ENCODE assay signal across 1 cellular context in the genomic region with DNA sequence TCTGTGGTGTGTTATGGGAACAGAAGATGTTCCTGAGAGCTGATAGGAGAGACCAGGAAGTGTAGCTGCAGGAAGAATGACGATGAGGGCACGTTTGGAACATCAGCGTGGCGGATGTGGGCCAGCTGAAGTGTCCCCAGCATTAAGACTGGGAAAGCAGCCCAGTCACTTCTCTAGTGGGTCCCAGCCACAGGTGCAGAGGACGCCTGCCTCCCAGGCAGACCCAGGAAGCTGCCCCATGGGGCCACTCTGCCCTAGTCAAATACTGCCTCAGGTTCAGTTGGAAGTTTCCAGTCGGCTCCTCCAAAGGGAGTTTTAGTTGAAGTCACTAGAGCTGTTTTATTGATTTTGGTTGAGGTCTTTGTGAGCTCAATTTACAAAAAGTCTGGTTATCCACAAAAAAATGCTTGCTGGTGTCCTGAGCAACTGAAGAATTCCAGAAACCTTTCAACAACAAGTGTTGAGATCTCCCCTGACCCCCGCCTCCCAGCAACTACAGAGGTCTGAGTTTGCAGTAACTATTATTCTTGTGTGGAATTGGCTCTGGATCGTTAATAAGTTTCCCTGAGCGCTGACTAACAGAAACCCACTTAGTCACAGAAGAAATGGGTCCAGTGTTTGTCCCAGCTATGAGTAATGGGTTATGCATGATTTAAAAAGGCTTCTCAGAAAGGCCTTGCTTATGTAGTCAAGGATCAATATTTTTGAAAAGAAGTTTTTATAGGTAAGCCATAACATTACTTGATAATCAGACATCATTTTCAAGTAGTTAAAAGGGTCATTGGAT.
TF ChIP-seq lines count a peak whose summit lies in the region.

No MANE protein-coding gene starts in this region.

TF ChIP-seq in HepG2, 621 proteins besides CTCF, POLR2A, EP300 and RAD21 (continued from another document and continues in another):
- TF ChIP-seq, protein P1, sequence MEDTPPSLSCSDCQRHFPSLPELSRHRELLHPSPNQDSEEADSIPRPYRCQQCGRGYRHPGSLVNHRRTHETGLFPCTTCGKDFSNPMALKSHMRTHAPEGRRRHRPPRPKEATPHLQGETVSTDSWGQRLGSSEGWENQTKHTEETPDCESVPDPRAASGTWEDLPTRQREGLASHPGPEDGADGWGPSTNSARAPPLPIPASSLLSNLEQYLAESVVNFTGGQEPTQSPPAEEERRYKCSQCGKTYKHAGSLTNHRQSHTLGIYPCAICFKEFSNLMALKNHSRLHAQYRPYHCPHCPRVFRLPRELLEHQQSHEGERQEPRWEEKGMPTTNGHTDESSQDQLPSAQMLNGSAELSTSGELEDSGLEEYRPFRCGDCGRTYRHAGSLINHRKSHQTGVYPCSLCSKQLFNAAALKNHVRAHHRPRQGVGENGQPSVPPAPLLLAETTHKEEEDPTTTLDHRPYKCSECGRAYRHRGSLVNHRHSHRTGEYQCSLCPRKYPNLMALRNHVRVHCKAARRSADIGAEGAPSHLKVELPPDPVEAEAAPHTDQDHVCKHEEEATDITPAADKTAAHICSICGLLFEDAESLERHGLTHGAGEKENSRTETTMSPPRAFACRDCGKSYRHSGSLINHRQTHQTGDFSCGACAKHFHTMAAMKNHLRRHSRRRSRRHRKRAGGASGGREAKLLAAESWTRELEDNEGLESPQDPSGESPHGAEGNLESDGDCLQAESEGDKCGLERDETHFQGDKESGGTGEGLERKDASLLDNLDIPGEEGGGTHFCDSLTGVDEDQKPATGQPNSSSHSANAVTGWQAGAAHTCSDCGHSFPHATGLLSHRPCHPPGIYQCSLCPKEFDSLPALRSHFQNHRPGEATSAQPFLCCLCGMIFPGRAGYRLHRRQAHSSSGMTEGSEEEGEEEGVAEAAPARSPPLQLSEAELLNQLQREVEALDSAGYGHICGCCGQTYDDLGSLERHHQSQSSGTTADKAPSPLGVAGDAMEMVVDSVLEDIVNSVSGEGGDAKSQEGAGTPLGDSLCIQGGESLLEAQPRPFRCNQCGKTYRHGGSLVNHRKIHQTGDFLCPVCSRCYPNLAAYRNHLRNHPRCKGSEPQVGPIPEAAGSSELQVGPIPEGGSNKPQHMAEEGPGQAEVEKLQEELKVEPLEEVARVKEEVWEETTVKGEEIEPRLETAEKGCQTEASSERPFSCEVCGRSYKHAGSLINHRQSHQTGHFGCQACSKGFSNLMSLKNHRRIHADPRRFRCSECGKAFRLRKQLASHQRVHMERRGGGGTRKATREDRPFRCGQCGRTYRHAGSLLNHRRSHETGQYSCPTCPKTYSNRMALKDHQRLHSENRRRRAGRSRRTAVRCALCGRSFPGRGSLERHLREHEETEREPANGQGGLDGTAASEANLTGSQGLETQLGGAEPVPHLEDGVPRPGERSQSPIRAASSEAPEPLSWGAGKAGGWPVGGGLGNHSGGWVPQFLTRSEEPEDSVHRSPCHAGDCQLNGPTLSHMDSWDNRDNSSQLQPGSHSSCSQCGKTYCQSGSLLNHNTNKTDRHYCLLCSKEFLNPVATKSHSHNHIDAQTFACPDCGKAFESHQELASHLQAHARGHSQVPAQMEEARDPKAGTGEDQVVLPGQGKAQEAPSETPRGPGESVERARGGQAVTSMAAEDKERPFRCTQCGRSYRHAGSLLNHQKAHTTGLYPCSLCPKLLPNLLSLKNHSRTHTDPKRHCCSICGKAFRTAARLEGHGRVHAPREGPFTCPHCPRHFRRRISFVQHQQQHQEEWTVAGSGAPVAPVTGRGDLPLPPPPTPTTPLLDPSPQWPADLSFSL (CRISPR knock-in tag; IDR thresholded peaks at IDR 0.05) = peak; percentile 46; the same call in 1 of the 2 replicates
- TF ChIP-seq KMT2B (CRISPR knock-in tag; IDR thresholded peaks at IDR 0.05) (no peak), ELF1 (CRISPR knock-in tag; IDR thresholded peaks at IDR 0.05) (peak; percentile 76), IKZF4 (CRISPR knock-in tag; IDR thresholded peaks at IDR 0.05; ENCODE audit: borderline replicate concordance, low read depth, not compliant biosample characterization) (no peak), GABPB1 (CRISPR knock-in tag; IDR thresholded peaks at IDR 0.05) (peak; percentile 44; the same call in 1 of the 2 replicates), DNMT3B (CRISPR knock-in tag; conservative IDR thresholded peaks at IDR 0.05) (0 out of 2 replicates have a peak, but pooled peaks have one; percentile 61), HOXA7 (CRISPR knock-in tag; IDR thresholded peaks at IDR 0.05) (no peak), KDM6A (CRISPR knock-in tag; IDR thresholded peaks at IDR 0.05; ENCODE audit: low read depth) (peak; percentile 40; the same call in 1 of the 2 replicates), ZKSCAN5 (CRISPR knock-in tag; IDR thresholded peaks at IDR 0.05) (no peak), SAP130 (CRISPR knock-in tag; IDR thresholded peaks at IDR 0.05; ENCODE audit: low read depth) (peak; percentile 73), ZBTB1 (CRISPR knock-in tag; IDR thresholded peaks at IDR 0.05; ENCODE audit: borderline replicate concordance) (no peak), PHF8 (CRISPR knock-in tag; IDR thresholded peaks at IDR 0.05) (no peak), DNMT1 (CRISPR knock-in tag; IDR thresholded peaks at IDR 0.05) (no peak), ZNF557 (CRISPR knock-in tag; IDR thresholded peaks at IDR 0.05) (no peak), SOX13 (IDR thresholded peaks at IDR 0.05) (no peak; the same call in 1 of the 2 replicates), SOX13 (CRISPR knock-in tag; conservative IDR thresholded peaks at IDR 0.05 in 1 of 2, IDR thresholded peaks at IDR 0.05 in 1 of 2) (peak in 1 of 2 experiments; percentile 87; a peak in 2 of 4 replicates), HNRNPK (IDR thresholded peaks at IDR 0.05; ENCODE audit: low read depth, low read length, poor library complexity, severe bottlenecking) (no peak)
- TF ChIP-seq, protein P2, sequence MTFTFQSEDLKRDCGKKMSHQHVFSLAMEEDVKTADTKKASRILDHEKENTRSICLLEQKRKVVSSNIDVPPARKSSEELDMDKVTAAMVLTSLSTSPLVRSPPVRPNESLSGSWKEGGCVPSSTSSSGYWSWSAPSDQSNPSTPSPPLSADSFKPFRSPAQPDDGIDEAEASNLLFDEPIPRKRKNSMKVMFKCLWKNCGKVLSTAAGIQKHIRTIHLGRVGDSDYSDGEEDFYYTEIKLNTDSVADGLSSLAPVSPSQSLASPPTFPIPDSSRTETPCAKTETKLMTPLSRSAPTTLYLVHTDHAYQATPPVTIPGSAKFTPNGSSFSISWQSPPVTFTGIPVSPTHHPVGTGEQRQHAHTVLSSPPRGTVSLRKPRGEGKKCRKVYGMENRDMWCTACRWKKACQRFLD (CRISPR knock-in tag; IDR thresholded peaks at IDR 0.05; ENCODE audit: borderline replicate concordance) = no peak
- TF ChIP-seq, protein P3, sequence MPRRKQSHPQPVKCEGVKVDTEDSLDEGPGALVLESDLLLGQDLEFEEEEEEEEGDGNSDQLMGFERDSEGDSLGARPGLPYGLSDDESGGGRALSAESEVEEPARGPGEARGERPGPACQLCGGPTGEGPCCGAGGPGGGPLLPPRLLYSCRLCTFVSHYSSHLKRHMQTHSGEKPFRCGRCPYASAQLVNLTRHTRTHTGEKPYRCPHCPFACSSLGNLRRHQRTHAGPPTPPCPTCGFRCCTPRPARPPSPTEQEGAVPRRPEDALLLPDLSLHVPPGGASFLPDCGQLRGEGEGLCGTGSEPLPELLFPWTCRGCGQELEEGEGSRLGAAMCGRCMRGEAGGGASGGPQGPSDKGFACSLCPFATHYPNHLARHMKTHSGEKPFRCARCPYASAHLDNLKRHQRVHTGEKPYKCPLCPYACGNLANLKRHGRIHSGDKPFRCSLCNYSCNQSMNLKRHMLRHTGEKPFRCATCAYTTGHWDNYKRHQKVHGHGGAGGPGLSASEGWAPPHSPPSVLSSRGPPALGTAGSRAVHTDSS (CRISPR knock-in tag; conservative IDR thresholded peaks at IDR 0.05) = no peak
- TF ChIP-seq, protein P4, sequence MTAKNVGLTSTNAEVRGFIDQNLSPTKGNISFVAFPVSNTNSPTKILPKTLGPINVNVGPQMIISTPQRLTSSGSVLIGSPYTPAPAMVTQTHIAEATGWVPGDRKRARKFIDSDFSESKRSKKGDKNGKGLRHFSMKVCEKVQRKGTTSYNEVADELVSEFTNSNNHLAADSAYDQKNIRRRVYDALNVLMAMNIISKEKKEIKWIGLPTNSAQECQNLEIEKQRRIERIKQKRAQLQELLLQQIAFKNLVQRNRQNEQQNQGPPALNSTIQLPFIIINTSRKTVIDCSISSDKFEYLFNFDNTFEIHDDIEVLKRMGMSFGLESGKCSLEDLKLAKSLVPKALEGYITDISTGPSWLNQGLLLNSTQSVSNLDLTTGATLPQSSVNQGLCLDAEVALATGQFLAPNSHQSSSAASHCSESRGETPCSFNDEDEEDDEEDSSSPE (CRISPR knock-in tag; IDR thresholded peaks at IDR 0.05) = no peak
- TF ChIP-seq, protein P5, sequence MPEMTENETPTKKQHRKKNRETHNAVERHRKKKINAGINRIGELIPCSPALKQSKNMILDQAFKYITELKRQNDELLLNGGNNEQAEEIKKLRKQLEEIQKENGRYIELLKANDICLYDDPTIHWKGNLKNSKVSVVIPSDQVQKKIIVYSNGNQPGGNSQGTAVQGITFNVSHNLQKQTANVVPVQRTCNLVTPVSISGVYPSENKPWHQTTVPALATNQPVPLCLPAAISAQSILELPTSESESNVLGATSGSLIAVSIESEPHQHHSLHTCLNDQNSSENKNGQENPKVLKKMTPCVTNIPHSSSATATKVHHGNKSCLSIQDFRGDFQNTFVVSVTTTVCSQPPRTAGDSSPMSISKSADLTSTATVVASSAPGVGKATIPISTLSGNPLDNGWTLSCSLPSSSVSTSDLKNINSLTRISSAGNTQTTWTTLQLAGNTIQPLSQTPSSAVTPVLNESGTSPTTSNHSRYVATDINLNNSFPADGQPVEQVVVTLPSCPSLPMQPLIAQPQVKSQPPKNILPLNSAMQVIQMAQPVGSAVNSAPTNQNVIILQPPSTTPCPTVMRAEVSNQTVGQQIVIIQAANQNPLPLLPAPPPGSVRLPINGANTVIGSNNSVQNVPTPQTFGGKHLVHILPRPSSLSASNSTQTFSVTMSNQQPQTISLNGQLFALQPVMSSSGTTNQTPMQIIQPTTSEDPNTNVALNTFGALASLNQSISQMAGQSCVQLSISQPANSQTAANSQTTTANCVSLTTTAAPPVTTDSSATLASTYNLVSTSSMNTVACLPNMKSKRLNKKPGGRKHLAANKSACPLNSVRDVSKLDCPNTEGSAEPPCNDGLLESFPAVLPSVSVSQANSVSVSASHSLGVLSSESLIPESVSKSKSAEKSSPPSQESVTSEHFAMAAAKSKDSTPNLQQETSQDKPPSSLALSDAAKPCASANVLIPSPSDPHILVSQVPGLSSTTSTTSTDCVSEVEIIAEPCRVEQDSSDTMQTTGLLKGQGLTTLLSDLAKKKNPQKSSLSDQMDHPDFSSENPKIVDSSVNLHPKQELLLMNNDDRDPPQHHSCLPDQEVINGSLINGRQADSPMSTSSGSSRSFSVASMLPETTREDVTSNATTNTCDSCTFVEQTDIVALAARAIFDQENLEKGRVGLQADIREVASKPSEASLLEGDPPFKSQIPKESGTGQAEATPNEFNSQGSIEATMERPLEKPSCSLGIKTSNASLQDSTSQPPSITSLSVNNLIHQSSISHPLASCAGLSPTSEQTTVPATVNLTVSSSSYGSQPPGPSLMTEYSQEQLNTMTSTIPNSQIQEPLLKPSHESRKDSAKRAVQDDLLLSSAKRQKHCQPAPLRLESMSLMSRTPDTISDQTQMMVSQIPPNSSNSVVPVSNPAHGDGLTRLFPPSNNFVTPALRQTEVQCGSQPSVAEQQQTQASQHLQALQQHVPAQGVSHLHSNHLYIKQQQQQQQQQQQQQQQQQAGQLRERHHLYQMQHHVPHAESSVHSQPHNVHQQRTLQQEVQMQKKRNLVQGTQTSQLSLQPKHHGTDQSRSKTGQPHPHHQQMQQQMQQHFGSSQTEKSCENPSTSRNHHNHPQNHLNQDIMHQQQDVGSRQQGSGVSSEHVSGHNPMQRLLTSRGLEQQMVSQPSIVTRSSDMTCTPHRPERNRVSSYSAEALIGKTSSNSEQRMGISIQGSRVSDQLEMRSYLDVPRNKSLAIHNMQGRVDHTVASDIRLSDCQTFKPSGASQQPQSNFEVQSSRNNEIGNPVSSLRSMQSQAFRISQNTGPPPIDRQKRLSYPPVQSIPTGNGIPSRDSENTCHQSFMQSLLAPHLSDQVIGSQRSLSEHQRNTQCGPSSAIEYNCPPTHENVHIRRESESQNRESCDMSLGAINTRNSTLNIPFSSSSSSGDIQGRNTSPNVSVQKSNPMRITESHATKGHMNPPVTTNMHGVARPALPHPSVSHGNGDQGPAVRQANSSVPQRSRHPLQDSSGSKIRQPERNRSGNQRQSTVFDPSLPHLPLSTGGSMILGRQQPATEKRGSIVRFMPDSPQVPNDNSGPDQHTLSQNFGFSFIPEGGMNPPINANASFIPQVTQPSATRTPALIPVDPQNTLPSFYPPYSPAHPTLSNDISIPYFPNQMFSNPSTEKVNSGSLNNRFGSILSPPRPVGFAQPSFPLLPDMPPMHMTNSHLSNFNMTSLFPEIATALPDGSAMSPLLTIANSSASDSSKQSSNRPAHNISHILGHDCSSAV (CRISPR knock-in tag; IDR thresholded peaks at IDR 0.05; ENCODE audit: borderline replicate concordance) = no peak
- TF ChIP-seq, protein P6, sequence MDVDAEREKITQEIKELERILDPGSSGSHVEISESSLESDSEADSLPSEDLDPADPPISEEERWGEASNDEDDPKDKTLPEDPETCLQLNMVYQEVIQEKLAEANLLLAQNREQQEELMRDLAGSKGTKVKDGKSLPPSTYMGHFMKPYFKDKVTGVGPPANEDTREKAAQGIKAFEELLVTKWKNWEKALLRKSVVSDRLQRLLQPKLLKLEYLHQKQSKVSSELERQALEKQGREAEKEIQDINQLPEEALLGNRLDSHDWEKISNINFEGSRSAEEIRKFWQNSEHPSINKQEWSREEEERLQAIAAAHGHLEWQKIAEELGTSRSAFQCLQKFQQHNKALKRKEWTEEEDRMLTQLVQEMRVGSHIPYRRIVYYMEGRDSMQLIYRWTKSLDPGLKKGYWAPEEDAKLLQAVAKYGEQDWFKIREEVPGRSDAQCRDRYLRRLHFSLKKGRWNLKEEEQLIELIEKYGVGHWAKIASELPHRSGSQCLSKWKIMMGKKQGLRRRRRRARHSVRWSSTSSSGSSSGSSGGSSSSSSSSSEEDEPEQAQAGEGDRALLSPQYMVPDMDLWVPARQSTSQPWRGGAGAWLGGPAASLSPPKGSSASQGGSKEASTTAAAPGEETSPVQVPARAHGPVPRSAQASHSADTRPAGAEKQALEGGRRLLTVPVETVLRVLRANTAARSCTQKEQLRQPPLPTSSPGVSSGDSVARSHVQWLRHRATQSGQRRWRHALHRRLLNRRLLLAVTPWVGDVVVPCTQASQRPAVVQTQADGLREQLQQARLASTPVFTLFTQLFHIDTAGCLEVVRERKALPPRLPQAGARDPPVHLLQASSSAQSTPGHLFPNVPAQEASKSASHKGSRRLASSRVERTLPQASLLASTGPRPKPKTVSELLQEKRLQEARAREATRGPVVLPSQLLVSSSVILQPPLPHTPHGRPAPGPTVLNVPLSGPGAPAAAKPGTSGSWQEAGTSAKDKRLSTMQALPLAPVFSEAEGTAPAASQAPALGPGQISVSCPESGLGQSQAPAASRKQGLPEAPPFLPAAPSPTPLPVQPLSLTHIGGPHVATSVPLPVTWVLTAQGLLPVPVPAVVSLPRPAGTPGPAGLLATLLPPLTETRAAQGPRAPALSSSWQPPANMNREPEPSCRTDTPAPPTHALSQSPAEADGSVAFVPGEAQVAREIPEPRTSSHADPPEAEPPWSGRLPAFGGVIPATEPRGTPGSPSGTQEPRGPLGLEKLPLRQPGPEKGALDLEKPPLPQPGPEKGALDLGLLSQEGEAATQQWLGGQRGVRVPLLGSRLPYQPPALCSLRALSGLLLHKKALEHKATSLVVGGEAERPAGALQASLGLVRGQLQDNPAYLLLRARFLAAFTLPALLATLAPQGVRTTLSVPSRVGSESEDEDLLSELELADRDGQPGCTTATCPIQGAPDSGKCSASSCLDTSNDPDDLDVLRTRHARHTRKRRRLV (CRISPR knock-in tag; IDR thresholded peaks at IDR 0.05) = 0 out of 2 replicates have a peak, but pooled peaks have one; percentile 39
